In genomic region chr20:37845878-37846277, GRCh38 we compare ENCODE assay signal across 14 cellular contexts. TPM values are rescaled to one million over a fixed set of nuclear protein-coding genes. Genes with fewer than 3 reads are reported as not detected.
A peak's percentile ranks its signal among the peaks of the same experiment; 100 is the strongest.
DNase-seq lines count a peak whose midpoint lies in the region; ATAC-seq and TF ChIP-seq lines count a peak whose summit lies in the region.
"Had no signal": no experiment of that assay in that cellular context is flagged by ENCODE, and none has a peak within 500 bp of the region (broad histone marks: within the 10 kb centered on the region; RNA-seq: fewer than 3 reads in every experiment).

No MANE protein-coding gene starts in this region.

- H3K9me3 Mint-ChIP-seq in brain: no peaks in the 10 kb centered on the region
- H3K9me3 Mint-ChIP-seq in nephron progenitor cell: no peaks in the 10 kb centered on the region

- H3K27ac Mint-ChIP-seq in brain (peak overlapping the region in 3 of 5 experiments; percentile 18 to 87 (median 28)), nephron progenitor cell (peak overlapping the region; percentile 92)

- no peaks in the 10 kb centered on the region for H3K27me3 ChIP-seq in HUES48 (ENCODE audit: control insufficient read depth, insufficient read depth, low read length)
- H3K27me3 ChIP-seq in BE2C: no peaks in the 10 kb centered on the region

- no peaks in the 10 kb centered on the region for H3K9me3 ChIP-seq in HUES48 (ENCODE audit: control insufficient read depth, insufficient read depth, low read length)
- no peaks in the 10 kb centered on the region for H3K9me3 ChIP-seq in BE2C
- H3K9me3 ChIP-seq: A549, HAP-1 had no signal

- H3K27ac ChIP-seq in 22Rv1 (peak overlapping the region; percentile 64), HUES48 (ENCODE audit: low read depth, low read length) (peak overlapping the region; percentile 72)
- H3K27ac ChIP-seq: A549, HL-60 had no signal

- no peak overlapping the region for H3K4me3 ChIP-seq in HUES48 (ENCODE audit: low read depth, low read length)
- H3K4me3 ChIP-seq in BE2C (ENCODE audit: low read depth, low read length): no peak overlapping the region
- H3K4me3 ChIP-seq: A549, HAP-1 had no signal

- H3K9ac ChIP-seq in HUES48 (ENCODE audit: low read depth, low read length): no peak overlapping the region

- no peak overlapping the region for H3K4me3 Mint-ChIP-seq in brain
- H3K4me3 Mint-ChIP-seq in nephron progenitor cell: no peak overlapping the region

- ATAC-seq in GM19463 (IDR thresholded peaks at IDR 0.05; ENCODE audit: unreplicated experiment) (no peak), HG03439 (IDR thresholded peaks at IDR 0.05; ENCODE audit: unreplicated experiment) (no peak)
- ATAC-seq: A549, Panc1 had no signal

- no peak for DNase-seq in nephron progenitor cell
- no peak for DNase-seq in BE2C
- no peak for DNase-seq in KG1 (lab: John Stamatoyannopoulos, UW)
- DNase-seq: C1 segment of cervical spinal cord, MV-4-11 had no signal

- H3K36me3 ChIP-seq in HUES48 (ENCODE audit: control insufficient read depth, insufficient read depth, low read length) (peaks cover 15% of the 10 kb centered on the region), BE2C (peaks cover 7% of the 10 kb centered on the region)

- TF ChIP-seq CTCF in 22Rv1 (IDR thresholded peaks at IDR 0.05) (no peak), brain (conservative IDR thresholded peaks at IDR 0.05) (no peak), nephron progenitor cell (IDR thresholded peaks at IDR 0.05) (no peak), BE2C (IDR thresholded peaks at IDR 0.05; ENCODE audit: low read depth, low read length) (no peak)

- peaks cover 4% of the 10 kb centered on the region for H3K27me3 Mint-ChIP-seq in brain
- H3K27me3 Mint-ChIP-seq in nephron progenitor cell (ENCODE audit: low read depth, poor library complexity): no peaks in the 10 kb centered on the region

- H3K4me1 Mint-ChIP-seq in brain (peaks cover 55% of the 10 kb centered on the region), nephron progenitor cell (peaks cover 65% of the 10 kb centered on the region)

- H3K4me1 ChIP-seq in HUES48 (ENCODE audit: control insufficient read depth, insufficient read depth, low read length): peaks cover 27% of the 10 kb centered on the region
- peaks cover 16% of the 10 kb centered on the region for H3K4me1 ChIP-seq in BE2C
- H3K4me1 ChIP-seq: A549 had no signal

- peaks cover 39% of the 10 kb centered on the region for H3K36me3 Mint-ChIP-seq in brain
- peaks cover 28% of the 10 kb centered on the region for H3K36me3 Mint-ChIP-seq in nephron progenitor cell (ENCODE audit: low read depth)

RNA-seq across cellular contexts. Expression of gene VSTM2L, which starts 57.0 kb away (rescaled TPM):
- polyA plus RNA-seq in brain (ENCODE audit: insufficient read depth, low read depth, low replicate concordance): 46.5 TPM
- 1.9 TPM for polyA plus RNA-seq in BE2C (2012; ENCODE audit: insufficient read depth, insufficient read length, low read depth)
